ENCODE assay signal across 27 cellular contexts in genomic region chr16:51953541-51953940, GRCh38.
"Had no signal": no experiment of that assay in that cellular context is flagged by ENCODE, and none has a peak within 500 bp of the region (broad histone marks: within the 10 kb centered on the region; RNA-seq: fewer than 3 reads in every experiment).

No MANE protein-coding gene starts in this region.

- H3K36me3 Mint-ChIP-seq: immature natural killer cell, mesothelial cell of epicardium had no signal

- H3K4me1 Mint-ChIP-seq: immature natural killer cell had no signal

- H3K79me2 ChIP-seq: hepatocyte had no signal

- H2AFZ ChIP-seq: hepatocyte had no signal

- H3K27me3 ChIP-seq: esophagus squamous epithelium, heart left ventricle, hepatocyte, left lung had no signal

- H3K36me3 ChIP-seq: esophagus squamous epithelium, gastroesophageal sphincter, heart left ventricle, left lung, lower lobe of right lung had no signal

- H3K9me3 ChIP-seq: esophagus squamous epithelium, gastroesophageal sphincter, heart left ventricle, left lung, lower lobe of right lung, mucosa of descending colon had no signal

- ATAC-seq: effector memory CD8-positive, alpha-beta T cell; esophagus mucosa; gastroesophageal sphincter; heart left ventricle; left colon; left lung; left ventricle myocardium superior; lower lobe of right lung; mucosa of descending colon had no signal

- DNase-seq: effector CD8-positive, alpha-beta T cell; effector memory CD8-positive, alpha-beta T cell; endodermal cell; erythroblast; esophagus squamous epithelium; foreskin fibroblast; heart left ventricle; hypothalamus; immature natural killer cell; islet precursor cell; kidney; kidney glomerular epithelial cell; left colon; left lung; left ventricle myocardium superior; lower lobe of right lung; mesenchymal stem cell; mucosa of descending colon had no signal

- H3K27ac ChIP-seq: coronary artery, epithelial cell of prostate, esophagus squamous epithelium, gastroesophageal sphincter, heart left ventricle, hepatocyte, left lung, lower lobe of right lung had no signal

- H3K4me2 ChIP-seq: hepatocyte had no signal

- H3K27me3 Mint-ChIP-seq: dendritic cell treated with granulocyte-macrophage colony-stimulating factor and Interleukin-4, amounts not matched to agents 40 ng/mL and 50 ng/mL, for 4 days; effector memory CD8-positive, alpha-beta T cell had no signal

- FAIRE-seq: colon, frontal cortex, kidney had no signal

- H3K4me3 Mint-ChIP-seq: dendritic cell treated with granulocyte-macrophage colony-stimulating factor and Interleukin-4, amounts not matched to agents 40 ng/mL and 50 ng/mL, for 4 days; effector memory CD8-positive, alpha-beta T cell; endodermal cell; immature natural killer cell; mesothelial cell of epicardium had no signal

- H3K27ac Mint-ChIP-seq: dendritic cell treated with granulocyte-macrophage colony-stimulating factor and Interleukin-4, amounts not matched to agents 40 ng/mL and 50 ng/mL, for 4 days; effector memory CD8-positive, alpha-beta T cell; endodermal cell; immature natural killer cell; mesothelial cell of epicardium had no signal

- H3K9me3 Mint-ChIP-seq: dendritic cell treated with granulocyte-macrophage colony-stimulating factor and Interleukin-4, amounts not matched to agents 40 ng/mL and 50 ng/mL, for 4 days; endodermal cell; mesothelial cell of epicardium had no signal

- H3K4me1 ChIP-seq: esophagus squamous epithelium, gastroesophageal sphincter, heart left ventricle, left lung, lower lobe of right lung had no signal

- H3K4me3 ChIP-seq: coronary artery, esophagus squamous epithelium, gastroesophageal sphincter, heart left ventricle, hepatocyte, left lung, lower lobe of right lung, mucosa of descending colon had no signal
